Comparison of ENCODE assay signal across 1 cellular context in genomic region chr18:60020107-60020925, GRCh38.
TF ChIP-seq lines count a peak whose summit lies in the region.

No MANE protein-coding gene starts in this region.

TF ChIP-seq in WTC11, 78 proteins besides CTCF, POLR2A, EP300 and RAD21 (continued from another document):
- no peak for TF ChIP-seq PRDM15 (CRISPR knock-in tag; IDR thresholded peaks at IDR 0.05)
